Comparison of ENCODE assay signal across 9 cellular contexts in genomic region chr3:114809668-114810413, GRCh38.
DNase-seq lines count a peak whose midpoint lies in the region; ATAC-seq and TF ChIP-seq lines count a peak whose summit lies in the region.
"Had no signal": no experiment of that assay in that cellular context is flagged by ENCODE, and none has a peak within 500 bp of the region (broad histone marks: within the 10 kb centered on the region; RNA-seq: fewer than 3 reads in every experiment).

No MANE protein-coding gene starts in this region.

- H3K36me3 Mint-ChIP-seq in activated T-cell treated with anti-CD3 and anti-CD28 coated beads, Interleukin-2, amount 50 U/mL, for 24 hours (ENCODE audit: low read depth), result peaks cover 13% of the 10 kb centered on the region
- peaks cover 7% of the 10 kb centered on the region for H3K36me3 Mint-ChIP-seq in activated naive CD8-positive, alpha-beta T cell treated with anti-CD3 and anti-CD28 coated beads, Interleukin-2, amount 10 ng/mL, durations not matched to agents 7 days and 5 days

- peak; percentile 99 for ATAC-seq in HG02970 (IDR thresholded peaks at IDR 0.05; ENCODE audit: low FRiP score, unreplicated experiment)
- ATAC-seq in activated naive CD8-positive, alpha-beta T cell treated with anti-CD3 and anti-CD28 coated beads, Interleukin-2, amount 10 ng/mL, durations not matched to agents 7 days and 5 days (ENCODE audit: low read depth), result peak; percentile 42
- peak; percentile 90 for ATAC-seq in stimulated activated naive CD8-positive, alpha-beta T cell treated with anti-CD3 and anti-CD28 coated beads, Interleukin-15, Interleukin-2, amounts not matched to agents 100 U/mL and 50 U/mL, for 24 hours

- 83% methylated on average over 5 of the region's 5 CpGs for WGBS in SK-N-SH (ENCODE audit: low lambda C conversion rate)

- H3K27ac ChIP-seq in SK-N-SH (ENCODE audit: low read depth in 2 of 2, low read length in 1 of 2), result no peak overlapping the region

- no peaks in the 10 kb centered on the region for H3K9me3 ChIP-seq in SK-N-SH

- H3K9ac ChIP-seq in SK-N-SH, result no peak overlapping the region

- no peak for TF ChIP-seq EP300 in SK-N-SH (IDR thresholded peaks at IDR 0.05; ENCODE audit: borderline replicate concordance in 1 of 2, low read depth in 1 of 2, low read length in 1 of 2)

- peak overlapping the region; percentile 6 for H3K4me3 Mint-ChIP-seq in activated T-cell treated with anti-CD3 and anti-CD28 coated beads, Interleukin-2, amount 50 U/mL, for 24 hours
- H3K4me3 Mint-ChIP-seq in activated naive CD8-positive, alpha-beta T cell treated with anti-CD3 and anti-CD28 coated beads, Interleukin-2, amount 10 ng/mL, durations not matched to agents 7 days and 5 days, result peak overlapping the region; percentile 3

- no peaks in the 10 kb centered on the region for H3K9me2 ChIP-seq in SK-N-SH

- H3K27me3 Mint-ChIP-seq in activated T-cell treated with anti-CD3 and anti-CD28 coated beads, Interleukin-2, amount 50 U/mL, for 24 hours, result no peaks in the 10 kb centered on the region
- H3K27me3 Mint-ChIP-seq in activated naive CD8-positive, alpha-beta T cell treated with anti-CD3 and anti-CD28 coated beads, Interleukin-2, amount 10 ng/mL, durations not matched to agents 7 days and 5 days, result no peaks in the 10 kb centered on the region

- peaks cover 2% of the 10 kb centered on the region for H3K9me3 Mint-ChIP-seq in activated T-cell treated with anti-CD3 and anti-CD28 coated beads, Interleukin-2, amount 50 U/mL, for 24 hours
- no peaks in the 10 kb centered on the region for H3K9me3 Mint-ChIP-seq in activated naive CD8-positive, alpha-beta T cell treated with anti-CD3 and anti-CD28 coated beads, Interleukin-2, amount 10 ng/mL, durations not matched to agents 7 days and 5 days

- no peaks in the 10 kb centered on the region for H4K20me1 ChIP-seq in SK-N-SH (ENCODE audit: insufficient read depth)

- no peaks in the 10 kb centered on the region for H3K79me2 ChIP-seq in SK-N-SH (ENCODE audit: insufficient read depth)

- no peak overlapping the region for H2AFZ ChIP-seq in SK-N-SH (ENCODE audit: low read depth)

- CTCF ChIA-PET in SK-N-SH (lab: Yijun Ruan, JAX), result no interaction called here

- no peaks in the 10 kb centered on the region for H3K4me1 ChIP-seq in SK-N-SH (ENCODE audit: control insufficient read depth in 1 of 2, insufficient read depth in 2 of 2, low read depth in 1 of 2, low read length in 1 of 2)

- H3K27me3 ChIP-seq in SK-N-SH (ENCODE audit: insufficient read depth), result no peaks in the 10 kb centered on the region

- TF ChIP-seq CTCF in SK-N-SH (IDR thresholded peaks at IDR 0.05), result no peak

- H3F3A ChIP-seq in SK-N-SH (replicated peaks; ENCODE audit: insufficient read depth), result no peaks in the 10 kb centered on the region

- peaks cover 12% of the 10 kb centered on the region for H3K4me1 Mint-ChIP-seq in activated T-cell treated with anti-CD3 and anti-CD28 coated beads, Interleukin-2, amount 50 U/mL, for 24 hours (ENCODE audit: low read depth)
- H3K4me1 Mint-ChIP-seq in activated naive CD8-positive, alpha-beta T cell treated with anti-CD3 and anti-CD28 coated beads, Interleukin-2, amount 10 ng/mL, durations not matched to agents 7 days and 5 days, result peaks cover 6% of the 10 kb centered on the region

- POLR2A ChIA-PET in activated naive CD8-positive, alpha-beta T cell treated with anti-CD3 and anti-CD28 coated beads, Interleukin-2, amount 10 ng/mL, durations not matched to agents 7 days and 5 days (lab: Charles Lee), result no interaction called here
- POLR2A ChIA-PET in SK-N-SH (lab: Yijun Ruan, JAX), result no interaction called here

- TF ChIP-seq RAD21 in SK-N-SH (IDR thresholded peaks at IDR 0.05; ENCODE audit: low read length), result no peak

- H3K4me2 ChIP-seq in SK-N-SH, result no peak overlapping the region

- no peak for DNase-seq in activated T-cell treated with anti-CD3 and anti-CD28 coated beads, Interleukin-2, amount 50 U/mL, for 24 hours
- no peak for DNase-seq in activated T-cell treated with anti-CD3 and anti-CD28 coated beads, Interleukin-2, amount 50 U/mL, for 1 hour
- no peak for DNase-seq in activated naive CD8-positive, alpha-beta T cell treated with anti-CD3 and anti-CD28 coated beads, Interleukin-2, amount 10 ng/mL, durations not matched to agents 7 days and 5 days
- peak; percentile 14 for DNase-seq in stimulated activated naive CD8-positive, alpha-beta T cell treated with anti-CD3 and anti-CD28 coated beads, Interleukin-15, Interleukin-2, amounts not matched to agents 100 U/mL and 50 U/mL, for 24 hours
- DNase-seq in SK-N-SH (no peak), putamen (ENCODE audit: low spot score) (no peak), HT-29 (ENCODE audit: low spot score) (no peak)
- DNase-seq: DND-41 had no signal

- H3K36me3 ChIP-seq in SK-N-SH (replicated peaks in 1 of 2; ENCODE audit: control insufficient read depth in 1 of 2, insufficient read depth in 2 of 2, low read length in 1 of 2), result no peaks in the 10 kb centered on the region

- peak overlapping the region; percentile 0 for H3K27ac Mint-ChIP-seq in activated T-cell treated with anti-CD3 and anti-CD28 coated beads, Interleukin-2, amount 50 U/mL, for 24 hours
- H3K27ac Mint-ChIP-seq in activated naive CD8-positive, alpha-beta T cell treated with anti-CD3 and anti-CD28 coated beads, Interleukin-2, amount 10 ng/mL, durations not matched to agents 7 days and 5 days, result no peak overlapping the region

- no peak overlapping the region for H3K4me3 ChIP-seq in SK-N-SH (ENCODE audit: low read depth in 2 of 2, low read length in 1 of 2)

TF ChIP-seq in SK-N-SH, 30 proteins besides CTCF, POLR2A, EP300 and RAD21:
- TF ChIP-seq FOXJ3 (CRISPR knock-in tag; IDR thresholded peaks at IDR 0.05), result no peak
- no peak for TF ChIP-seq TCF12 (IDR thresholded peaks at IDR 0.05)
- TF ChIP-seq MEF2A (IDR thresholded peaks at IDR 0.05; ENCODE audit: borderline replicate concordance, low read depth), result no peak
- TF ChIP-seq MAX (IDR thresholded peaks at IDR 0.05; ENCODE audit: low read depth), result no peak
- TF ChIP-seq RXRA (IDR thresholded peaks at IDR 0.05; ENCODE audit: borderline replicate concordance, low read depth), result no peak
TF ChIP-seq in SK-N-SH: peak in this region for 0.

Comparison
In these comparisons a context has a peak if more than half of its experiments do, and no peak if none do; other contexts are left out.
1. ATAC-seq: peak in every context shown above with its lines; median percentile 99 in HG02970; 90 in stimulated activated naive CD8-positive, alpha-beta T cell treated with anti-CD3 and anti-CD28 coated beads, Interleukin-15, Interleukin-2, amounts not matched to agents 100 U/mL and 50 U/mL, for 24 hours; 42 in activated naive CD8-positive, alpha-beta T cell treated with anti-CD3 and anti-CD28 coated beads, Interleukin-2, amount 10 ng/mL, durations not matched to agents 7 days and 5 days.